In genomic region chr17:59381716-59382570, GRCh38 we compare ENCODE assay signal across 9 cellular contexts. TPM values are rescaled to one million over a fixed set of nuclear protein-coding genes. Genes with fewer than 3 reads are reported as not detected.
DNase-seq lines count a peak whose midpoint lies in the region; ATAC-seq and TF ChIP-seq lines count a peak whose summit lies in the region.
"Had no signal": no experiment of that assay in that cellular context is flagged by ENCODE, and none has a peak within 500 bp of the region (broad histone marks: within the 10 kb centered on the region; RNA-seq: fewer than 3 reads in every experiment).

No MANE protein-coding gene starts in this region.

- TF ChIP-seq POLR2A in testis (IDR thresholded peaks at IDR 0.05) = no peak

- no peak for TF ChIP-seq CTCF in psoas muscle (IDR thresholded peaks at IDR 0.05)
- TF ChIP-seq CTCF in BE2C (IDR thresholded peaks at IDR 0.05; ENCODE audit: low read depth, low read length) = no peak
- no peak for TF ChIP-seq CTCF in testis (IDR thresholded peaks at IDR 0.05)

- intact Hi-C loops in left ventricle myocardium superior (cut with micrococcal nuclease) (no loop called here), psoas muscle (cut with DNase I) (no loop called here), testis (cut with DNase I; ENCODE audit: low total_unique reads) (no loop called here)

- H3K36me3 ChIP-seq in psoas muscle (ENCODE audit: insufficient read depth in 1 of 2, low read depth in 1 of 2) = no peaks in the 10 kb centered on the region
- H3K36me3 ChIP-seq in BE2C = no peaks in the 10 kb centered on the region
- H3K36me3 ChIP-seq in testis (ENCODE audit: low read depth, missing control alignments) = no peaks in the 10 kb centered on the region

- H3K27ac ChIP-seq in psoas muscle (peak overlapping the region; percentile 92), testis (peak overlapping the region in 1 of 2 donors; percentile 44)

- H3K27me3 ChIP-seq in psoas muscle (ENCODE audit: insufficient read depth in 3 of 3, low read length in 2 of 3) = no peaks in the 10 kb centered on the region
- no peaks in the 10 kb centered on the region for H3K27me3 ChIP-seq in BE2C
- H3K27me3 ChIP-seq in testis = no peaks in the 10 kb centered on the region

- no peak; the same call in 2 of the 3 replicates for ATAC-seq in SK-N-SH treated with all-trans-retinoic acid at 6 μM for 48 hours
- peak; percentile 90 for ATAC-seq in left ventricle myocardium superior
- ATAC-seq in psoas muscle = peak; percentile 44 to 66 (median 56)
- no peak for ATAC-seq in GM19324 (IDR thresholded peaks at IDR 0.05; ENCODE audit: low FRiP score, unreplicated experiment)
- ATAC-seq: K562 had no signal

- 19 to 32% (median 20%) methylated on average over 8 of the region's 8 CpGs for WGBS in psoas muscle, 3 donors
- WGBS in testis, 2 donors = 65 to 73% methylated on average over 7 to 8 of the region's 8 CpGs

- H3K9me3 ChIP-seq in psoas muscle (no peaks in the 10 kb centered on the region), BE2C (no peaks in the 10 kb centered on the region), testis (no peaks in the 10 kb centered on the region)

- DNase-seq in DMS153 treated with DMSO at 0.1 percent for 48 hours (lab: John Stamatoyannopoulos, UW; ENCODE audit: unreplicated experiment) = peak; percentile 82
- DNase-seq in left ventricle myocardium superior = peak; percentile 77
- peak in 1 of 2 donors; percentile 22 for DNase-seq in psoas muscle
- DNase-seq in effector CD8-positive, alpha-beta T cell (lab: John Stamatoyannopoulos, UW) = no peak
- DNase-seq in BE2C = no peak
- no peak for DNase-seq in testis

- H3K4me1 ChIP-seq in psoas muscle (peaks cover 58% of the 10 kb centered on the region), BE2C (no peaks in the 10 kb centered on the region), testis (peaks cover 10% of the 10 kb centered on the region)

- H3K4me3 ChIP-seq in psoas muscle = no peak overlapping the region
- no peak overlapping the region for H3K4me3 ChIP-seq in BE2C (ENCODE audit: low read depth, low read length)
- H3K4me3 ChIP-seq in testis = no peak overlapping the region
- H3K4me3 ChIP-seq: K562 had no signal

TF ChIP-seq in SK-N-SH treated with all-trans-retinoic acid at 6 μM for 48 hours, 23 proteins besides CTCF, POLR2A, EP300 and RAD21:
- TF ChIP-seq GLIS3 (CRISPR knock-in tag; IDR thresholded peaks at IDR 0.05) = no peak
- 0 out of 2 replicates have a peak, but pooled peaks have one; percentile 19 for TF ChIP-seq SNAI2 (CRISPR knock-in tag; IDR thresholded peaks at IDR 0.05)
- no peak for TF ChIP-seq POU6F1 (CRISPR knock-in tag; IDR thresholded peaks at IDR 0.05; ENCODE audit: borderline replicate concordance, low read depth)

RNA-seq across cellular contexts. Expression of gene YPEL2, which starts 50.5 kb away (rescaled TPM):
- total RNA-seq in left ventricle myocardium superior = 38.9 TPM
- 10 to 100 TPM; 19.9 to 47.8 (median 22.3) TPM for total RNA-seq in psoas muscle
- polyA plus RNA-seq in psoas muscle = 10 to 100 TPM in 1 of 3 donors, 1 to 10 TPM in 2; 1.9 to 10.6 (median 6.9) TPM
- polyA plus RNA-seq in BE2C (2012; ENCODE audit: insufficient read depth, insufficient read length, low read depth) = 1.3 TPM
- total RNA-seq in testis = 10 to 100 TPM; 39.8 to 48.3 TPM
- polyA plus RNA-seq in testis (ENCODE audit: insufficient read depth, low read depth, low replicate concordance) = 20.5 TPM

Comparison
In these comparisons a context has a peak if more than half of its experiments do, and no peak if none do; other contexts are left out.
1. DNase-seq: peak in DMS153 treated with DMSO at 0.1 percent for 48 hours (single experiment) and left ventricle myocardium superior (single experiment); none in effector CD8-positive, alpha-beta T cell (single experiment), BE2C (single experiment) and testis (single experiment).
2. ATAC-seq: peak in left ventricle myocardium superior (single experiment) and psoas muscle (4 of 4); none in SK-N-SH treated with all-trans-retinoic acid at 6 μM for 48 hours (single experiment) and GM19324 (single experiment).